28 cellular contexts compared by ENCODE assay signal in the genomic region with DNA sequence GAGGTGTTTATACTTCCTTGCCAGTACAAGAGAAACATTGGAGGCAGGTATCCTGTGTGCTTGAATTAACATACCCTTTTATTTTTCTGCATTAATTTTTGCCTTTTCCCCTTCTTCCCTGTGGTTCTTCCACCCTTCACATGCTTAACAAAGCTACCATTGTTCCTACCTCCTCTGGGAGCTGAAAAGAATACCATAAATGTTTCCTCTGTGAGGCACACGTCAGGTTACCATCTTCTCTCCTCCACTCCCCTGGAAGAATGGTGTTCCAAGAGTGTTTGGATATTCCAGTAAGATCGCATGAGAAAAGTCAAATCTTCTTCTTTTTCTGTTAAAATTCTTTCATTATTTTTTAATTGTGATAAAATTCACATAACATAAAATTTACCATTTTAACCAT.
"Had no signal": no experiment of that assay in that cellular context is flagged by ENCODE, and none has a peak within 500 bp of the region (broad histone marks: within the 10 kb centered on the region; RNA-seq: fewer than 3 reads in every experiment).

No MANE protein-coding gene starts in this region.

- FAIRE-seq: astrocyte, bronchial epithelial cell had no signal

- DNase-seq: activated B cell treated with CpG ODN at 0.5 μM for 24 hours; activated CD4-positive, alpha-beta memory T cell treated with anti-CD3 and anti-CD28 coated beads for 36 hours; activated CD4-positive, alpha-beta T cell treated with anti-CD3 and anti-CD28 coated beads for 4 hours; activated CD4-positive, alpha-beta T cell treated with anti-CD3 and anti-CD28 coated beads, Interleukin-2, amount 10 ng/mL, durations not matched to agents 24 days and 14 days; activated CD4-positive, alpha-beta T cell treated with anti-CD3 and anti-CD28 coated beads, Interleukin-2, amount 50 U/mL, for 1 hour; activated CD4-positive, alpha-beta T cell treated with anti-CD3 and anti-CD28 coated beads, Interleukin-2, amount 50 U/mL, for 4 hours; activated CD4-positive, CD25-positive, alpha-beta regulatory T cell treated with anti-CD3 and anti-CD28 coated beads, Interleukin-2, amount 50 U/mL, for 72 hours; activated CD8-positive, alpha-beta memory T cell treated with anti-CD3 and anti-CD28 coated beads, Interleukin-2, amount 50 U/mL, for 4 hours; activated CD8-positive, alpha-beta T cell treated with anti-CD3 and anti-CD28 coated beads for 36 hours; activated effector memory CD4-positive, alpha-beta T cell treated with Interleukin-2 at 50 U/mL for 16 hours; activated gamma-delta T cell; activated naive CD4-positive, alpha-beta T cell; activated naive CD4-positive, alpha-beta T cell treated with anti-CD3 and anti-CD28 coated beads for 36 hours; activated naive CD4-positive, alpha-beta T cell treated with anti-CD3 and anti-CD28 coated beads, Interleukin-2, amount 50 U/mL, for 16 hours; activated naive CD8-positive, alpha-beta T cell treated with anti-CD3 and anti-CD28 coated beads for 36 hours; activated T-cell treated with anti-CD3 and anti-CD28 coated beads for 4 hours; activated T-cell treated with anti-CD3 and anti-CD28 coated beads, Interleukin-2, amount 50 U/mL, for 1 hour; activated T-cell treated with anti-CD3 and anti-CD28 coated beads, Interleukin-2, amount 50 U/mL, for 48 hours; adrenal gland; amniotic stem cell; aorta; caudate nucleus; cerebellar nuclear complex; T-helper 1 cell; T-helper 2 cell; T-helper 9 cell had no signal
